Comparison of ENCODE assay signal across 20 cellular contexts in genomic region chr17:39972271-39972670, GRCh38. TPM values are rescaled to one million over a fixed set of nuclear protein-coding genes. Genes with fewer than 3 reads are reported as not detected.
DNase-seq lines count a peak whose midpoint lies in the region; ATAC-seq, FAIRE-seq and TF ChIP-seq lines count a peak whose summit lies in the region.
"Had no signal": no experiment of that assay in that cellular context is flagged by ENCODE, and none has a peak within 500 bp of the region (broad histone marks: within the 10 kb centered on the region; RNA-seq: fewer than 3 reads in every experiment).

No MANE protein-coding gene starts in this region.

- peak; percentile 35 for FAIRE-seq in K562 (lab: Jason Lieb, UNC)

- ATAC-seq in K562, result peak; percentile 77

- H3K36me3 Mint-ChIP-seq in nephron (ENCODE audit: low read depth), result no peaks in the 10 kb centered on the region
- H3K36me3 Mint-ChIP-seq: activated naive CD8-positive, alpha-beta T cell treated with anti-CD3 and anti-CD28 coated beads, Interleukin-2, amount 10 ng/mL, durations not matched to agents 7 days and 5 days had no signal

- H3K79me2 ChIP-seq in GM23248 (ENCODE audit: insufficient read depth), result no peaks in the 10 kb centered on the region
- no peaks in the 10 kb centered on the region for H3K79me2 ChIP-seq in K562 (ENCODE audit: control insufficient read depth, insufficient read depth, low read length)

- 0 out of 2 replicates have a peak overlapping the region, but pooled peaks have one; percentile 6 for H3K9ac ChIP-seq in GM23248
- peak overlapping the region in 1 of 2 experiments; percentile 42; a peak in 2 of 4 replicates for H3K9ac ChIP-seq in K562 (ENCODE audit: insufficient read depth in 1 of 2, low read depth in 2 of 2, low read length in 2 of 2)

- peak overlapping the region; percentile 7 to 29 (median 9) for H3K4me3 Mint-ChIP-seq in nephron
- H3K4me3 Mint-ChIP-seq: activated naive CD8-positive, alpha-beta T cell treated with anti-CD3 and anti-CD28 coated beads, Interleukin-2, amount 10 ng/mL, durations not matched to agents 7 days and 5 days; central memory CD8-positive, alpha-beta T cell; H9 had no signal

- TF ChIP-seq EP300 in K562 (IDR thresholded peaks at IDR 0.05; ENCODE audit: low read length), result 0 out of 2 replicates have a peak, but pooled peaks have one; percentile 13

- no TSS peak for BruUV-seq in K562 (replicated peaks; lab: Mats Ljungman, UMichigan)

- H4K20me1 ChIP-seq in GM23248 (ENCODE audit: insufficient read depth) (no peaks in the 10 kb centered on the region), K562 (replicated peaks; ENCODE audit: control insufficient read depth, insufficient read depth, low read length) (no peaks in the 10 kb centered on the region)

- H2AFZ ChIP-seq in GM23248 (peak overlapping the region; percentile 57; the same call in 1 of the 2 replicates), K562 (ENCODE audit: low read depth, low read length) (peak overlapping the region; percentile 90)

- POLR2A ChIA-PET in K562 (lab: Yijun Ruan, JAX), result interaction anchor here (0.6 to 2.7 kb wide), 4 partner anchors 8 to 15 kb away, joined by 3 to 16 read pairs (median 6); partner anchors contain the start of gene PSMD3

- CTCF ChIA-PET in K562 (lab: Yijun Ruan, JAX; ENCODE audit: low intra/inter-chr PET ratio), result no interaction called here

- DNase-seq in GM23248 (peak; percentile 50), NOMO-1 treated with DMSO at 0.1 percent for 48 hours (lab: John Stamatoyannopoulos, UW; ENCODE audit: unreplicated experiment) (peak; percentile 61), K562 (ENCODE audit: extremely low read depth in 1 of 4, low spot score in 3 of 4) (peak in 2 of 4 experiments; percentile 51 to 57), NCI-H526 treated with DMSO at 0.1 percent for 48 hours (lab: John Stamatoyannopoulos, UW) (no peak), COLO829 (ENCODE audit: low spot score) (no peak)
- no peak for DNase-seq in activated CD4-positive, alpha-beta T cell treated with anti-CD3 and anti-CD28 coated beads for 4 hours
- DNase-seq in activated CD4-positive, alpha-beta T cell treated with anti-CD3 and anti-CD28 coated beads, Interleukin-2, amount 50 U/mL, for 48 hours, result no peak
- DNase-seq: activated naive CD8-positive, alpha-beta T cell treated with anti-CD3 and anti-CD28 coated beads, Interleukin-2, amount 10 ng/mL, durations not matched to agents 7 days and 5 days; activated T-cell treated with anti-CD3 and anti-CD28 coated beads for 4 hours; H9; islet precursor cell; NCI-H1417 treated with DMSO at 0.1 percent for 48 hours; stimulated activated CD4-positive, alpha-beta T cell treated with anti-CD3 and anti-CD28 coated beads, Interleukin-12 subunit alpha, Interleukin-12 subunit beta, amount 100 ng/mL, for 4 hours; stomach had no signal

- peaks cover 12% of the 10 kb centered on the region for H3F3A ChIP-seq in GM23248 (ENCODE audit: insufficient read depth)

- no peak for TF ChIP-seq CTCF in K562 (IDR thresholded peaks at IDR 0.05 in 2 of 3, conservative IDR thresholded peaks at IDR 0.05 in 1 of 3; ENCODE audit: insufficient read depth in 2 of 3, low read depth in 1 of 3, low read length in 3 of 3)
- TF ChIP-seq CTCF in nephron (IDR thresholded peaks at IDR 0.05; ENCODE audit: unreplicated experiment in 3 of 3), result no peak

- in situ Hi-C loops in GM23248 (cut with MboI), result no loop called here
- in situ Hi-C loops in K562 (cut with MboI), result no loop called here

- TF ChIP-seq RAD21 in K562 (CRISPR knock-in tag; conservative IDR thresholded peaks at IDR 0.05 in 1 of 2, IDR thresholded peaks at IDR 0.05 in 1 of 2), result no peak

- H3K9me3 ChIP-seq in GM23248 (ENCODE audit: low read depth) (no peaks in the 10 kb centered on the region), K562 (replicated peaks; ENCODE audit: control insufficient read depth, insufficient read depth, low read depth, low read length) (no peaks in the 10 kb centered on the region)
- H3K9me3 ChIP-seq: stomach had no signal

- peak overlapping the region; percentile 76 to 88 (median 78) for H3K27ac Mint-ChIP-seq in nephron
- H3K27ac Mint-ChIP-seq: activated naive CD8-positive, alpha-beta T cell treated with anti-CD3 and anti-CD28 coated beads, Interleukin-2, amount 10 ng/mL, durations not matched to agents 7 days and 5 days; progenitor cell of endocrine pancreas had no signal

- H3K36me3 ChIP-seq in GM23248 (ENCODE audit: low read depth) (no peaks in the 10 kb centered on the region), K562 (ENCODE audit: control insufficient read depth, insufficient read depth, low read length) (no peaks in the 10 kb centered on the region)
- H3K36me3 ChIP-seq: stomach had no signal

- H3K4me3 ChIP-seq in GM23248, result no peak overlapping the region; the same call in 1 of the 2 replicates
- peak overlapping the region; percentile 8; the same call in 1 of the 2 replicates for H3K4me3 ChIP-seq in K562
- H3K4me3 ChIP-seq: stomach had no signal

- intact Hi-C loops in K562 (cut with micrococcal nuclease), result no loop called here

- H3K4me2 ChIP-seq in GM23248 (ENCODE audit: unreplicated experiment) (no peak overlapping the region), K562 (ENCODE audit: insufficient read depth, low read length) (peak overlapping the region; percentile 42)

- no peaks in the 10 kb centered on the region for H3K9me1 ChIP-seq in K562 (ENCODE audit: control insufficient read depth, insufficient read depth, low read length)

- TF ChIP-seq POLR2A in K562 (conservative IDR thresholded peaks at IDR 0.05), result no peak

- H3K27me3 Mint-ChIP-seq in nephron (ENCODE audit: low read depth), result peaks cover 47% of the 10 kb centered on the region

- peaks cover 17% of the 10 kb centered on the region for H3K4me1 Mint-ChIP-seq in nephron

- H3K27me3 ChIP-seq in GM23248 (replicated peaks; ENCODE audit: insufficient read depth) (no peaks in the 10 kb centered on the region), K562 (ENCODE audit: control insufficient read depth in 2 of 2, insufficient read depth in 2 of 2, low read length in 2 of 2) (no peaks in the 10 kb centered on the region)

- H3K4me1 ChIP-seq in GM23248 (ENCODE audit: insufficient read depth) (peaks cover 19% of the 10 kb centered on the region), K562 (replicated peaks in 1 of 2; ENCODE audit: control insufficient read depth in 2 of 2, insufficient read depth in 2 of 2, low read length in 2 of 2) (peaks cover 17 to 19% of the 10 kb centered on the region in 2 experiments)

- H3K9me3 Mint-ChIP-seq in nephron, result no peaks in the 10 kb centered on the region
- H3K9me3 Mint-ChIP-seq: activated naive CD8-positive, alpha-beta T cell treated with anti-CD3 and anti-CD28 coated beads, Interleukin-2, amount 10 ng/mL, durations not matched to agents 7 days and 5 days; central memory CD8-positive, alpha-beta T cell; H9 had no signal

- WGBS in GM23248 (ENCODE audit: low coverage in 1 of 2, low lambda C conversion rate in 2 of 2, missing lambda C conversion rate in 2 of 2), 2 experiments, result 17 to 19% methylated on average over 3 of the region's 3 CpGs
- 15% methylated on average over 3 of the region's 3 CpGs for WGBS in K562 (ENCODE audit: insufficient coverage, low coverage, missing lambda C conversion rate)

- H3K27ac ChIP-seq in GM23248, result 0 out of 2 replicates have a peak overlapping the region, but pooled peaks have one; percentile 17
- peak overlapping the region; percentile 69 for H3K27ac ChIP-seq in K562 (ENCODE audit: extremely low read depth, low read depth, low read length)
- H3K27ac ChIP-seq: C4-2B, stomach had no signal

- H3K9me2 ChIP-seq in GM23248 (ENCODE audit: insufficient read depth), result no peaks in the 10 kb centered on the region

RNA-seq across cellular contexts. Expression of gene PSMD3, which starts 8.3 kb away (rescaled TPM):
- 103 and 116 TPM in 2 replicates for total RNA-seq in GM23248 (2014; rRNA removed; shearing (Covaris generic))
- polyA plus RNA-seq in GM23248 (2016; fragmentation: Nextera tagmentation; extraction: Ambion mirVana), result 102 and 106 TPM in 2 replicates
- total RNA-seq in K562 (2011; cell fraction: chromatin; rRNA removed; ENCODE audit: low replicate concordance), result 82.2 and 185 TPM in 2 replicates
- total RNA-seq in K562 (2011; cell fraction: nucleolus; rRNA removed), result 141 and 157 TPM in 2 replicates
- 125 and 145 TPM in 2 replicates for total RNA-seq in K562 (2011; cell fraction: nucleoplasm; rRNA removed)
- 228 and 254 TPM in 2 replicates for total RNA-seq in K562 (2014; rRNA removed)
- total RNA-seq in K562 (2014; rRNA removed; fragmentation: Illumina TruSeq; extraction: Trizol), result 109 and 120 TPM in 2 replicates
- total RNA-seq in K562 (2015; rRNA removed; fragmentation: Illumina TruSeq; extraction: Trizol), result 135 and 138 TPM in 2 replicates
- total RNA-seq in K562 (2021), result 232 and 251 TPM in 2 replicates
- 95.3 and 113 TPM in 2 replicates for polyA plus RNA-seq in K562 (2011; rRNA removed)
- polyA plus RNA-seq in K562 (2011; cell fraction: cytosol; rRNA removed), result 99.5 and 218 TPM in 2 replicates
- 118 and 158 TPM in 2 replicates for polyA plus RNA-seq in K562 (2011; cell fraction: nucleus; rRNA removed)
- polyA plus RNA-seq in K562 (2012), result 209 and 221 TPM in 2 replicates
- polyA plus RNA-seq in K562 (2014; fragmentation: Illumina TruSeq; extraction: Trizol), result 241 and 262 TPM in 2 replicates
- polyA plus RNA-seq in K562 (2014; fragmentation: Nextera tagmentation; extraction: Ambion mirVana), result 1 to 10 TPM; 2.0 to 2.8 TPM
- 180 and 183 TPM in 2 replicates for polyA plus RNA-seq in K562 (2014; rRNA removed)
- 70.8 and 115 TPM in 2 replicates for polyA minus RNA-seq in K562 (2011; rRNA and poly(A)+ RNA removed)
- 65.7 and 104 TPM in 2 replicates for polyA minus RNA-seq in K562 (2011; cell fraction: cytosol; rRNA and poly(A)+ RNA removed)
- 34.9 and 40.7 TPM in 2 replicates for polyA minus RNA-seq in K562 (2011; cell fraction: nucleus; rRNA and poly(A)+ RNA removed)

RNA-seq across cellular contexts. Expression of gene GSDMA, which starts 9.5 kb away (rescaled TPM):
- not detected in 2 replicates for total RNA-seq in GM23248 (2014; rRNA removed; shearing (Covaris generic))
- polyA plus RNA-seq in GM23248 (2016; fragmentation: Nextera tagmentation; extraction: Ambion mirVana), result 0.09 and 0.21 TPM in 2 replicates
- total RNA-seq in K562 (2011; cell fraction: chromatin; rRNA removed; ENCODE audit: low replicate concordance), result not detected in 2 replicates
- total RNA-seq in K562 (2011; cell fraction: nucleolus; rRNA removed), result not detected in 2 replicates
- total RNA-seq in K562 (2011; cell fraction: nucleoplasm; rRNA removed), result not detected in 2 replicates
- not detected in 2 replicates for total RNA-seq in K562 (2014; rRNA removed)
- total RNA-seq in K562 (2014; rRNA removed; fragmentation: Illumina TruSeq; extraction: Trizol), result 0.07 TPM in 1 of 2 replicates, not detected in the other
- total RNA-seq in K562 (2015; rRNA removed; fragmentation: Illumina TruSeq; extraction: Trizol), result 0.07 TPM in 1 of 2 replicates, not detected in the other
- 0.09 TPM in 1 of 2 replicates, not detected in the other for total RNA-seq in K562 (2021)
- 0.04 and 0.06 TPM in 2 replicates for polyA plus RNA-seq in K562 (2011; rRNA removed)
- 0.06 and 0.10 TPM in 2 replicates for polyA plus RNA-seq in K562 (2011; cell fraction: cytosol; rRNA removed)
- polyA plus RNA-seq in K562 (2011; cell fraction: nucleus; rRNA removed), result 0.11 TPM in 1 of 2 replicates, not detected in the other
- 0.08 TPM in 2 replicates for polyA plus RNA-seq in K562 (2012)
- 0.12 and 0.13 TPM in 2 replicates for polyA plus RNA-seq in K562 (2014; fragmentation: Illumina TruSeq; extraction: Trizol)
- polyA plus RNA-seq in K562 (2014; fragmentation: Nextera tagmentation; extraction: Ambion mirVana), result under 1 TPM; 0.04 to 0.06 TPM
- 0.07 TPM in 1 of 2 replicates, not detected in the other for polyA plus RNA-seq in K562 (2014; rRNA removed)
- not detected in 2 replicates for polyA minus RNA-seq in K562 (2011; rRNA and poly(A)+ RNA removed)
- polyA minus RNA-seq in K562 (2011; cell fraction: cytosol; rRNA and poly(A)+ RNA removed), result not detected in 2 replicates
- not detected in 2 replicates for polyA minus RNA-seq in K562 (2011; cell fraction: nucleus; rRNA and poly(A)+ RNA removed)
- total RNA-seq: Daoy, H9, progenitor cell of endocrine pancreas, stomach had no signal

RNA-seq across cellular contexts. Expression of gene CSF3, which starts 43.0 kb away (rescaled TPM):
- not detected in 2 replicates for total RNA-seq in GM23248 (2014; rRNA removed; shearing (Covaris generic))
- polyA plus RNA-seq in GM23248 (2016; fragmentation: Nextera tagmentation; extraction: Ambion mirVana) (0.13 TPM in 1 of 2 replicates, not detected in the other), K562 (2011; rRNA removed) (not detected in 2 replicates), K562 (2014; fragmentation: Illumina TruSeq; extraction: Trizol) (not detected in 2 replicates), K562 (2014; fragmentation: Nextera tagmentation; extraction: Ambion mirVana) (not detected), K562 (2014; rRNA removed) (0.19 TPM in 1 of 2 replicates, not detected in the other)
- 0.23 TPM in 1 of 2 replicates, not detected in the other for total RNA-seq in K562 (2011; cell fraction: chromatin; rRNA removed; ENCODE audit: low replicate concordance)
- total RNA-seq in K562 (2011; cell fraction: nucleolus; rRNA removed), result not detected in 2 replicates
- not detected in 2 replicates for total RNA-seq in K562 (2011; cell fraction: nucleoplasm; rRNA removed)
- total RNA-seq in K562 (2014; rRNA removed) (not detected in 2 replicates), K562 (2014; rRNA removed; fragmentation: Illumina TruSeq; extraction: Trizol) (not detected in 2 replicates), K562 (2015; rRNA removed; fragmentation: Illumina TruSeq; extraction: Trizol) (not detected in 2 replicates), K562 (2021) (not detected in 2 replicates)
- not detected in 2 replicates for polyA plus RNA-seq in K562 (2011; cell fraction: cytosol; rRNA removed)
- polyA plus RNA-seq in K562 (2011; cell fraction: nucleus; rRNA removed), result not detected in 2 replicates
- polyA plus RNA-seq in K562 (2012), result not detected in 2 replicates
- polyA minus RNA-seq in K562 (2011; rRNA and poly(A)+ RNA removed), result not detected in 2 replicates
- polyA minus RNA-seq in K562 (2011; cell fraction: cytosol; rRNA and poly(A)+ RNA removed), result not detected in 2 replicates
- not detected in 2 replicates for polyA minus RNA-seq in K562 (2011; cell fraction: nucleus; rRNA and poly(A)+ RNA removed)
- total RNA-seq: activated naive CD8-positive, alpha-beta T cell treated with anti-CD3 and anti-CD28 coated beads, Interleukin-2, amount 10 ng/mL, durations not matched to agents 7 days and 5 days; H9; progenitor cell of endocrine pancreas; T-helper 1 cell treated with Interleukin-12 subunit alpha and Interleukin-12 subunit beta and Interleukin-4 antibody, amounts not matched to agents 30 ng/mL and 1 ng/mL, for 36 hours had no signal

RNA-seq across cellular contexts. Expression of gene LRRC3C, which starts 44.7 kb away (rescaled TPM):
- not detected in 2 replicates for total RNA-seq in GM23248 (2014; rRNA removed; shearing (Covaris generic))
- polyA plus RNA-seq in GM23248 (2016; fragmentation: Nextera tagmentation; extraction: Ambion mirVana) (not detected in 2 replicates), K562 (2011; rRNA removed) (not detected in 2 replicates), K562 (2014; fragmentation: Illumina TruSeq; extraction: Trizol) (not detected in 2 replicates), K562 (2014; fragmentation: Nextera tagmentation; extraction: Ambion mirVana) (not detected), K562 (2014; rRNA removed) (not detected in 2 replicates)
- not detected in 2 replicates for total RNA-seq in K562 (2011; cell fraction: chromatin; rRNA removed; ENCODE audit: low replicate concordance)
- total RNA-seq in K562 (2011; cell fraction: nucleolus; rRNA removed), result not detected in 2 replicates
- total RNA-seq in K562 (2011; cell fraction: nucleoplasm; rRNA removed), result not detected in 2 replicates
- total RNA-seq in K562 (2014; rRNA removed) (not detected in 2 replicates), K562 (2014; rRNA removed; fragmentation: Illumina TruSeq; extraction: Trizol) (not detected in 2 replicates), K562 (2015; rRNA removed; fragmentation: Illumina TruSeq; extraction: Trizol) (not detected in 2 replicates), K562 (2021) (not detected in 2 replicates)
- polyA plus RNA-seq in K562 (2011; cell fraction: cytosol; rRNA removed), result not detected in 2 replicates
- polyA plus RNA-seq in K562 (2011; cell fraction: nucleus; rRNA removed), result not detected in 2 replicates
- not detected in 2 replicates for polyA plus RNA-seq in K562 (2012)
- polyA minus RNA-seq in K562 (2011; rRNA and poly(A)+ RNA removed), result not detected in 2 replicates
- polyA minus RNA-seq in K562 (2011; cell fraction: cytosol; rRNA and poly(A)+ RNA removed), result not detected in 2 replicates
- polyA minus RNA-seq in K562 (2011; cell fraction: nucleus; rRNA and poly(A)+ RNA removed), result not detected in 2 replicates
- total RNA-seq: activated naive CD8-positive, alpha-beta T cell treated with anti-CD3 and anti-CD28 coated beads, Interleukin-2, amount 10 ng/mL, durations not matched to agents 7 days and 5 days; Daoy; H9; progenitor cell of endocrine pancreas; stomach; T-helper 1 cell treated with Interleukin-12 subunit alpha and Interleukin-12 subunit beta and Interleukin-4 antibody, amounts not matched to agents 30 ng/mL and 1 ng/mL, for 36 hours had no signal
- polyA plus RNA-seq: stomach had no signal

RNA-seq across cellular contexts. Expression of gene ORMDL3, which starts 44.9 kb away (rescaled TPM):
- 60.4 and 66.0 TPM in 2 replicates for total RNA-seq in GM23248 (2014; rRNA removed; shearing (Covaris generic))
- polyA plus RNA-seq in GM23248 (2016; fragmentation: Nextera tagmentation; extraction: Ambion mirVana), result 12.0 and 13.2 TPM in 2 replicates
- total RNA-seq in K562 (2011; cell fraction: chromatin; rRNA removed; ENCODE audit: low replicate concordance), result 30.8 and 69.1 TPM in 2 replicates
- total RNA-seq in K562 (2011; cell fraction: nucleolus; rRNA removed), result 46.8 and 47.9 TPM in 2 replicates
- 44.6 and 60.4 TPM in 2 replicates for total RNA-seq in K562 (2011; cell fraction: nucleoplasm; rRNA removed)
- 21.6 and 30.7 TPM in 2 replicates for total RNA-seq in K562 (2014; rRNA removed)
- total RNA-seq in K562 (2014; rRNA removed; fragmentation: Illumina TruSeq; extraction: Trizol), result 27.1 and 27.7 TPM in 2 replicates
- total RNA-seq in K562 (2015; rRNA removed; fragmentation: Illumina TruSeq; extraction: Trizol), result 34.2 and 36.9 TPM in 2 replicates
- 16.9 and 23.8 TPM in 2 replicates for total RNA-seq in K562 (2021)
- polyA plus RNA-seq in K562 (2011; rRNA removed), result 38.2 and 57.4 TPM in 2 replicates
- 46.5 and 67.4 TPM in 2 replicates for polyA plus RNA-seq in K562 (2011; cell fraction: cytosol; rRNA removed)
- 37.3 and 55.5 TPM in 2 replicates for polyA plus RNA-seq in K562 (2011; cell fraction: nucleus; rRNA removed)
- polyA plus RNA-seq in K562 (2012), result 29.5 and 36.7 TPM in 2 replicates
- polyA plus RNA-seq in K562 (2014; fragmentation: Illumina TruSeq; extraction: Trizol), result 26.7 and 32.9 TPM in 2 replicates
- polyA plus RNA-seq in K562 (2014; fragmentation: Nextera tagmentation; extraction: Ambion mirVana), result 1 to 10 TPM; 2.7 to 4.6 TPM
- polyA plus RNA-seq in K562 (2014; rRNA removed), result 29.5 and 31.9 TPM in 2 replicates
- 11.7 and 20.6 TPM in 2 replicates for polyA minus RNA-seq in K562 (2011; rRNA and poly(A)+ RNA removed)
- polyA minus RNA-seq in K562 (2011; cell fraction: cytosol; rRNA and poly(A)+ RNA removed), result 7.9 and 24.2 TPM in 2 replicates
- polyA minus RNA-seq in K562 (2011; cell fraction: nucleus; rRNA and poly(A)+ RNA removed), result 13.4 and 18.8 TPM in 2 replicates

Comparison
In these comparisons a context has a peak if more than half of its experiments do, and no peak if none do; other contexts are left out.
1. DNase-seq: peak in GM23248 (single experiment) and NOMO-1 treated with DMSO at 0.1 percent for 48 hours (single experiment); none in NCI-H526 treated with DMSO at 0.1 percent for 48 hours (single experiment), activated CD4-positive, alpha-beta T cell treated with anti-CD3 and anti-CD28 coated beads for 4 hours (0 of 2), activated CD4-positive, alpha-beta T cell treated with anti-CD3 and anti-CD28 coated beads, Interleukin-2, amount 50 U/mL, for 48 hours (0 of 2) and COLO829 (single experiment).